Comparison of ENCODE assay signal across 14 cellular contexts in the genomic region with DNA sequence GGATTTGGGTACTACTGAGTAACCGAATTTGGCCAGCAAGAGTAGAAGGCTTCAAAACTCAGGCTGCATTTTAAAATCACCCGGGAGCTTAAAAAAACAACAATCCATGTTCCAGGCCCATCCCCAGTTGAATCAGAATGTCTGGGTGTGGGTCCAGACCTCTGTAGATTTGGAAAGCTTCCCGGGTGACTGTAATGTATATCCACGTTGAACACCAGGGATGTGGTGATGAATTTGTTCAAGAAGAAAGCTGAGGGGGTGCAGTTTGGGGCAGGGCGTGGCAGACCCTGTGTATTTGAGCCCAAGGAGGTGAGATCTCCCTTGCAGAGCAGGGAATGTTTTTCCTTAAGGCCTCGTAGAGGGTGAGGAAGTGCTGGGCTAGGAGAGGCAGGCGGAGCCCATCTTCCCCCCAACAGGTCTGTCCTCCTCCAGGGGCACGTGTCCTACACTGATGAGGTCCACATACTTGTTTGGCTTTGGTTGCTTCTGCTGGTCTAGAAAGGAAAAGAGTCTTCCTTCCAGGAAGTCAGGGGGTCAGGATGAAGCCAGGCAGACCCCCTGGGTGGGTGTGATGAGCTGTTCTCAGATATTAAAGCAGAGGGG. TPM values are rescaled to one million over a fixed set of nuclear protein-coding genes. Genes with fewer than 3 reads are reported as not detected.
DNase-seq lines count a peak whose midpoint lies in the region; ATAC-seq and TF ChIP-seq lines count a peak whose summit lies in the region.
"Had no signal": no experiment of that assay in that cellular context is flagged by ENCODE, and none has a peak within 500 bp of the region (broad histone marks: within the 10 kb centered on the region; RNA-seq: fewer than 3 reads in every experiment).

No MANE protein-coding gene starts in this region.

- H3K27ac Mint-ChIP-seq in MCF 10A (ENCODE audit: low read depth, unreplicated experiment), result peak overlapping the region; percentile 80

- CTCF ChIA-PET in MCF 10A (lab: Yijun Ruan, JAX), result interaction anchor here (1.0 to 1.9 kb wide), 6 partner anchors 7 to 393 kb away, joined by 3 to 8 read pairs (median 3); no protein-coding TSS in a partner anchor

- peak; percentile 90 for DNase-seq in MCF 10A (ENCODE audit: unreplicated experiment)
- DNase-seq in breast epithelium (ENCODE audit: low spot score in 2 of 2), result no peak
- DNase-seq in amniotic stem cell (lab: John Stamatoyannopoulos, UW), result peak; percentile 54
- DNase-seq in fibroblast of the conjunctiva (ENCODE audit: low read depth), result peak; percentile 87
- DNase-seq in stromal cell of bone marrow (ENCODE audit: low read depth), result peak; percentile 73
- DNase-seq: activated CD4-positive, CD25-positive, alpha-beta regulatory T cell; activated T-cell treated with anti-CD3 and anti-CD28 coated beads, Interleukin-2, amount 50 U/mL, for 4 hours; MM.1S; NCI-H524 had no signal

- H3K27me3 Mint-ChIP-seq in MCF 10A (ENCODE audit: insufficient read depth, unreplicated experiment), result no peaks in the 10 kb centered on the region

- peak overlapping the region; percentile 20 for H3K4me3 Mint-ChIP-seq in MCF 10A (ENCODE audit: unreplicated experiment)
- H3K4me3 Mint-ChIP-seq: activated T-cell treated with anti-CD3 and anti-CD28 coated beads, Interleukin-2, amount 50 U/mL, for 4 hours had no signal

- intact Hi-C loops in MCF 10A (cut with micrococcal nuclease), result loop anchor here (1.0 to 10.0 kb wide), 2 partner anchors 70 to 283 kb away; no protein-coding TSS in a partner anchor
- intact Hi-C loops in breast epithelium (cut with DNase I; ENCODE audit: low total_unique reads), result no loop called here

- ATAC-seq in HG03039 (IDR thresholded peaks at IDR 0.05; ENCODE audit: unreplicated experiment) (no peak), GM18867 (IDR thresholded peaks at IDR 0.05; ENCODE audit: unreplicated experiment) (no peak), GM21717 (IDR thresholded peaks at IDR 0.05; ENCODE audit: unreplicated experiment) (no peak)
- ATAC-seq: activated T-cell treated with anti-CD3 and anti-CD28 coated beads, Interleukin-2, amount 50 U/mL, for 4 hours; left lung had no signal

- H3K4me3 ChIP-seq in breast epithelium, result no peak overlapping the region
- H3K4me3 ChIP-seq: left lung had no signal

- H3K4me1 Mint-ChIP-seq in MCF 10A (ENCODE audit: insufficient read depth, unreplicated experiment), result peaks cover 52% of the 10 kb centered on the region

- BruUV-seq in MCF 10A (replicated peaks; lab: Mats Ljungman, UMichigan), result no TSS peak

- H3K27ac ChIP-seq in breast epithelium, result no peak overlapping the region
- H3K27ac ChIP-seq: left lung, parathyroid adenoma had no signal

- no peaks in the 10 kb centered on the region for H3K9me3 ChIP-seq in breast epithelium
- H3K9me3 ChIP-seq: left lung had no signal

- no peak for TF ChIP-seq POLR2A in breast epithelium (IDR thresholded peaks at IDR 0.05)

- peaks cover 6% of the 10 kb centered on the region for H3K36me3 Mint-ChIP-seq in MCF 10A (ENCODE audit: insufficient read depth, unreplicated experiment)

- POLR2A ChIA-PET in MCF 10A (lab: Yijun Ruan, JAX), result interaction anchor here (0.7 to 7.2 kb wide), 11 partner anchors 8 to 393 kb away, joined by 3 to 98 read pairs (median 4); no protein-coding TSS in a partner anchor

- no peaks in the 10 kb centered on the region for H3K27me3 ChIP-seq in breast epithelium

- no peak for TF ChIP-seq CTCF in MCF 10A (IDR thresholded peaks at IDR 0.05; ENCODE audit: unreplicated experiment)
- no peak for TF ChIP-seq CTCF in breast epithelium (IDR thresholded peaks at IDR 0.05)

- no peaks in the 10 kb centered on the region for H3K36me3 ChIP-seq in breast epithelium
- H3K36me3 ChIP-seq: left lung had no signal

- peaks cover 10 to 12% of the 10 kb centered on the region in 2 donors for H3K4me1 ChIP-seq in breast epithelium
- H3K4me1 ChIP-seq: parathyroid adenoma had no signal

- no peaks in the 10 kb centered on the region for H3K9me3 Mint-ChIP-seq in MCF 10A (ENCODE audit: unreplicated experiment)
- H3K9me3 Mint-ChIP-seq: activated T-cell treated with anti-CD3 and anti-CD28 coated beads, Interleukin-2, amount 50 U/mL, for 4 hours had no signal

RNA-seq across cellular contexts. Expression of gene SH3BP4, which starts 5.8 kb away (rescaled TPM):
- total RNA-seq in MCF 10A (2022), result 57.6 and 59.7 TPM in 2 replicates
- total RNA-seq in breast epithelium, result 10 to 100 TPM; 28.5 to 73.6 (median 44.2) TPM

Comparison
In these comparisons a context has a peak if more than half of its experiments do, and no peak if none do; other contexts are left out.
1. DNase-seq: peak in MCF 10A (single experiment), amniotic stem cell (single experiment), fibroblast of the conjunctiva (single experiment) and stromal cell of bone marrow (single experiment); none in breast epithelium (0 of 2).